Comparison of ENCODE assay signal across 2 cellular contexts in genomic region chr3:126664591-126665214, GRCh38.
A peak's percentile ranks its signal among the peaks of the same experiment; 100 is the strongest.
TF ChIP-seq lines count a peak whose summit lies in the region.

No MANE protein-coding gene starts in this region.

TF ChIP-seq in GM23338, 12 proteins besides CTCF, POLR2A, EP300 and RAD21:
- TF ChIP-seq REST (IDR thresholded peaks at IDR 0.05; ENCODE audit: unreplicated experiment) = no peak
- TF ChIP-seq CREB1 (CRISPR knock-in tag; IDR thresholded peaks at IDR 0.05; ENCODE audit: low read depth) = no peak
- TF ChIP-seq ZNF331 (CRISPR knock-in tag; IDR thresholded peaks at IDR 0.05; ENCODE audit: low read depth) = no peak
- TF ChIP-seq POLR2AphosphoS5 (IDR thresholded peaks at IDR 0.05; ENCODE audit: low read depth) = no peak
- TF ChIP-seq JUNB (IDR thresholded peaks at IDR 0.05; ENCODE audit: unreplicated experiment) = no peak
- no peak for TF ChIP-seq STAT1 (IDR thresholded peaks at IDR 0.05; ENCODE audit: unreplicated experiment)

TF ChIP-seq in H1, 55 proteins besides CTCF, POLR2A, EP300 and RAD21:
- TF ChIP-seq GABPA (IDR thresholded peaks at IDR 0.05; ENCODE audit: borderline replicate concordance, insufficient read depth, low read length) (peak; percentile 19; the same call in 1 of the 2 replicates), RBBP5 (IDR thresholded peaks at IDR 0.05; ENCODE audit: borderline replicate concordance, low read depth, low read length) (no peak)
